In genomic region chr9:133775951-133776905, GRCh38 we compare ENCODE assay signal across 20 cellular contexts.
"Had no signal": no experiment of that assay in that cellular context is flagged by ENCODE, and none has a peak within 500 bp of the region (broad histone marks: within the 10 kb centered on the region; RNA-seq: fewer than 3 reads in every experiment).

No MANE protein-coding gene starts in this region.

- H3K27ac Mint-ChIP-seq: activated CD4-positive, alpha-beta T cell treated with anti-CD3 and anti-CD28 coated beads, Interleukin-2, amount 10 ng/mL, durations not matched to agents 24 days and 14 days; activated CD8-positive, alpha-beta T cell treated with anti-CD3 and anti-CD28 coated beads, Interleukin-2, amount 10 ng/mL, durations not matched to agents 7 days and 5 days; dendritic cell treated with granulocyte-macrophage colony-stimulating factor and Interleukin-4, amounts not matched to agents 40 ng/mL and 50 ng/mL, for 4 days; neural progenitor cell had no signal

- H3K27ac ChIP-seq: esophagus muscularis mucosa, gastroesophageal sphincter, neural progenitor cell, ovary, thyroid gland had no signal

- H3K9me3 Mint-ChIP-seq: activated CD4-positive, alpha-beta T cell treated with anti-CD3 and anti-CD28 coated beads, Interleukin-2, amount 10 ng/mL, durations not matched to agents 24 days and 14 days; activated T-cell treated with anti-CD3 and anti-CD28 coated beads, Interleukin-2, amount 50 U/mL, for 4 hours; dendritic cell treated with granulocyte-macrophage colony-stimulating factor and Interleukin-4, amounts not matched to agents 40 ng/mL and 50 ng/mL, for 4 days; neural progenitor cell had no signal

- H3K4me2 ChIP-seq: neural progenitor cell had no signal

- FAIRE-seq: astrocyte, bronchial epithelial cell, endothelial cell of umbilical vein had no signal

- H3K4me3 ChIP-seq: esophagus muscularis mucosa, gastroesophageal sphincter, neural progenitor cell, ovary, thyroid gland had no signal

- ATAC-seq: activated CD8-positive, alpha-beta T cell treated with anti-CD3 and anti-CD28 coated beads, Interleukin-2, amount 10 ng/mL, durations not matched to agents 7 days and 5 days; gastroesophageal sphincter had no signal

- H3K4me1 ChIP-seq: neural progenitor cell, thyroid gland had no signal

- H3K36me3 ChIP-seq: neural progenitor cell, ovary had no signal

- H3K9ac ChIP-seq: neural progenitor cell had no signal

- H3K27me3 Mint-ChIP-seq: activated CD4-positive, alpha-beta T cell treated with anti-CD3 and anti-CD28 coated beads, Interleukin-2, amount 10 ng/mL, durations not matched to agents 24 days and 14 days; dendritic cell treated with granulocyte-macrophage colony-stimulating factor and Interleukin-4, amounts not matched to agents 40 ng/mL and 50 ng/mL, for 4 days had no signal

- H3K27me3 ChIP-seq: esophagus muscularis mucosa, gastroesophageal sphincter, neural progenitor cell, ovary, thyroid gland had no signal

- H3K9me3 ChIP-seq: thyroid gland had no signal

- H3K4me3 Mint-ChIP-seq: activated CD4-positive, alpha-beta T cell treated with anti-CD3 and anti-CD28 coated beads, Interleukin-2, amount 10 ng/mL, durations not matched to agents 24 days and 14 days; activated CD8-positive, alpha-beta T cell treated with anti-CD3 and anti-CD28 coated beads, Interleukin-2, amount 10 ng/mL, durations not matched to agents 7 days and 5 days; activated T-cell treated with anti-CD3 and anti-CD28 coated beads, Interleukin-2, amount 50 U/mL, for 4 hours; dendritic cell treated with granulocyte-macrophage colony-stimulating factor and Interleukin-4, amounts not matched to agents 40 ng/mL and 50 ng/mL, for 4 days; neural progenitor cell had no signal

- DNase-seq: activated CD4-positive, alpha-beta T cell treated with anti-CD3 and anti-CD28 coated beads, Interleukin-2, amount 10 ng/mL, durations not matched to agents 24 days and 14 days; activated CD8-positive, alpha-beta T cell treated with anti-CD3 and anti-CD28 coated beads, Interleukin-2, amount 10 ng/mL, durations not matched to agents 7 days and 5 days; activated effector memory CD4-positive, alpha-beta T cell treated with anti-CD3 and anti-CD28 coated beads, Interleukin-2, amount 50 U/mL, for 16 hours; activated naive CD4-positive, alpha-beta T cell treated with anti-CD3 and anti-CD28 coated beads, Interleukin-2, amount 50 U/mL, for 16 hours; activated T-cell treated with anti-CD3 and anti-CD28 coated beads, Interleukin-2, amount 50 U/mL, for 4 hours; effector CD8-positive, alpha-beta T cell; stimulated activated CD4-positive, alpha-beta T cell treated with anti-CD3 and anti-CD28 coated beads, Interleukin-12 subunit alpha, Interleukin-12 subunit beta, amount 100 ng/mL, for 4 hours; stimulated activated CD4-positive, alpha-beta T cell treated with anti-CD3 and anti-CD28 coated beads, Interleukin-1b, Interleukin-23, amount 100 ng/mL, for 48 hours; stimulated activated CD8-positive, alpha-beta memory T cell treated with anti-CD3 and anti-CD28 coated beads, Interleukin-4, amount 100 ng/mL, for 48 hours; stimulated activated naive CD4-positive, alpha-beta T cell treated with Interleukin-2 at 50 U/mL for 16 hours; T1000; thyroid gland had no signal

- H2AFZ ChIP-seq: neural progenitor cell had no signal

- H3K4me1 Mint-ChIP-seq: activated CD4-positive, alpha-beta T cell treated with anti-CD3 and anti-CD28 coated beads, Interleukin-2, amount 10 ng/mL, durations not matched to agents 24 days and 14 days; neural progenitor cell had no signal
